In genomic region chr3:170128259-170128976, GRCh38 we compare ENCODE assay signal across 8 cellular contexts. TPM values are rescaled to one million over a fixed set of nuclear protein-coding genes. Genes with fewer than 3 reads are reported as not detected.
DNase-seq lines count a peak whose midpoint lies in the region; ATAC-seq and TF ChIP-seq lines count a peak whose summit lies in the region.

No MANE protein-coding gene starts in this region.

- H3K4me1 ChIP-seq in CD4-positive, CD25-positive, alpha-beta regulatory T cell (ENCODE audit: control insufficient read depth, insufficient read depth, low read length, poor library complexity, severe bottlenecking) = peaks cover 8% of the 10 kb centered on the region

- peaks cover 52% of the 10 kb centered on the region for H3K36me3 ChIP-seq in CD4-positive, CD25-positive, alpha-beta regulatory T cell (ENCODE audit: control insufficient read depth, insufficient read depth, low read length)
- H3K36me3 ChIP-seq in SU-DHL-6 (ENCODE audit: low read length) = peaks cover 24% of the 10 kb centered on the region; the same call in 1 of the 2 replicates

- no peaks in the 10 kb centered on the region for H3K27me3 Mint-ChIP-seq in CD4-positive, CD25-positive, alpha-beta regulatory T cell
- H3K27me3 Mint-ChIP-seq in stimulated activated naive B cell treated with anti-CD40 and anti-IgM and Interleukin-4, amounts not matched to agents 10 μg/mL and 1 μg/mL and 100 μg/mL, for 72 hours = no peaks in the 10 kb centered on the region

- no peak for TF ChIP-seq CTCF in SU-DHL-6 (IDR thresholded peaks at IDR 0.05; ENCODE audit: insufficient read depth, low read length, poor library complexity, severe bottlenecking)

- no peaks in the 10 kb centered on the region for H3K27me3 ChIP-seq in CD4-positive, CD25-positive, alpha-beta regulatory T cell (ENCODE audit: control insufficient read depth, insufficient read depth, low read length)
- H3K27me3 ChIP-seq in SU-DHL-6 (ENCODE audit: low read length) = no peaks in the 10 kb centered on the region

- peak overlapping the region in 3 of 4 donors; percentile 44 to 83 (median 54) for H3K4me3 Mint-ChIP-seq in CD4-positive, CD25-positive, alpha-beta regulatory T cell
- peak overlapping the region; percentile 18 to 35 for H3K4me3 Mint-ChIP-seq in stimulated activated naive B cell treated with anti-CD40 and anti-IgM and Interleukin-4, amounts not matched to agents 10 μg/mL and 1 μg/mL and 100 μg/mL, for 72 hours

- peak overlapping the region; percentile 39 to 70 (median 65) for H3K27ac Mint-ChIP-seq in CD4-positive, CD25-positive, alpha-beta regulatory T cell
- H3K27ac Mint-ChIP-seq in stimulated activated naive B cell treated with anti-CD40 and anti-IgM and Interleukin-4, amounts not matched to agents 10 μg/mL and 1 μg/mL and 100 μg/mL, for 72 hours = peak overlapping the region; percentile 75

- H3K36me3 Mint-ChIP-seq in CD4-positive, CD25-positive, alpha-beta regulatory T cell = peaks cover 28% of the 10 kb centered on the region
- peaks cover 26 to 28% of the 10 kb centered on the region in 2 donors for H3K36me3 Mint-ChIP-seq in stimulated activated naive B cell treated with anti-CD40 and anti-IgM and Interleukin-4, amounts not matched to agents 10 μg/mL and 1 μg/mL and 100 μg/mL, for 72 hours

- DNase-seq in CD4-positive, CD25-positive, alpha-beta regulatory T cell = peak in 1 of 3 donors; percentile 27
- peak; percentile 35 for DNase-seq in stimulated activated naive B cell treated with anti-CD40 and anti-IgM and Interleukin-4, amounts not matched to agents 10 μg/mL and 1 μg/mL and 100 μg/mL, for 72 hours
- DNase-seq in NCI-H774 (lab: John Stamatoyannopoulos, UW) (no peak), hippocampal formation (lab: John Stamatoyannopoulos, UW) (no peak)
- no peak for DNase-seq in stimulated activated CD8-positive, alpha-beta memory T cell treated with anti-CD3 and anti-CD28 coated beads, Interleukin-4, amount 100 ng/mL, for 48 hours

- peak in 1 of 2 donors; percentile 18 for ATAC-seq in CD4-positive, CD25-positive, alpha-beta regulatory T cell (ENCODE audit: low read depth in 2 of 2)
- ATAC-seq in GM19372 (IDR thresholded peaks at IDR 0.05; ENCODE audit: low read depth, unreplicated experiment) (peak; percentile 92), HG03196 (IDR thresholded peaks at IDR 0.05; ENCODE audit: unreplicated experiment) (peak; percentile 87)
- peak; percentile 83 to 85 for ATAC-seq in stimulated activated naive B cell treated with anti-CD40 and anti-IgM and Interleukin-4, amounts not matched to agents 10 μg/mL and 1 μg/mL and 100 μg/mL, for 72 hours (replicated peaks)

- H3K4me2 ChIP-seq in SU-DHL-6 (ENCODE audit: low read depth, low read length, poor library complexity, severe bottlenecking) = peak overlapping the region; percentile 56

- H3K9ac ChIP-seq in SU-DHL-6 (ENCODE audit: low read length) = no peak overlapping the region

- peaks cover 45% of the 10 kb centered on the region for H3F3A ChIP-seq in SU-DHL-6 (ENCODE audit: insufficient read depth)

- H3K9me2 ChIP-seq in SU-DHL-6 (replicated peaks; ENCODE audit: insufficient read depth, low read length) = no peaks in the 10 kb centered on the region

- no peak overlapping the region for H2AFZ ChIP-seq in SU-DHL-6 (ENCODE audit: low read depth, low read length, severe bottlenecking)

- H3K79me2 ChIP-seq in SU-DHL-6 (ENCODE audit: insufficient read depth, low read length) = peaks cover 11% of the 10 kb centered on the region; the same call in 1 of the 2 replicates

- H3K4me1 Mint-ChIP-seq in CD4-positive, CD25-positive, alpha-beta regulatory T cell = peaks cover 28 to 49% (median 36%) of the 10 kb centered on the region in 4 donors
- H3K4me1 Mint-ChIP-seq in stimulated activated naive B cell treated with anti-CD40 and anti-IgM and Interleukin-4, amounts not matched to agents 10 μg/mL and 1 μg/mL and 100 μg/mL, for 72 hours = peaks cover 11 to 14% of the 10 kb centered on the region in 2 donors

- H4K20me1 ChIP-seq in SU-DHL-6 (ENCODE audit: low read depth, low read length) = no peaks in the 10 kb centered on the region

- H3K27ac ChIP-seq in CD4-positive, CD25-positive, alpha-beta regulatory T cell (ENCODE audit: insufficient read depth, low read length, poor library complexity, severe bottlenecking) = no peak overlapping the region
- H3K27ac ChIP-seq in SU-DHL-6 (ENCODE audit: low read depth, low read length) = peak overlapping the region; percentile 84

- H3K9me3 Mint-ChIP-seq in CD4-positive, CD25-positive, alpha-beta regulatory T cell = peaks cover 0 to 8% (median under 1%) of the 10 kb centered on the region in 7 donors
- H3K9me3 Mint-ChIP-seq in stimulated activated naive B cell treated with anti-CD40 and anti-IgM and Interleukin-4, amounts not matched to agents 10 μg/mL and 1 μg/mL and 100 μg/mL, for 72 hours = peaks cover 0 to 2% of the 10 kb centered on the region in 2 donors

- peaks cover 5 to 6% of the 10 kb centered on the region in 2 experiments for H3K9me3 ChIP-seq in CD4-positive, CD25-positive, alpha-beta regulatory T cell (ENCODE audit: control insufficient read depth in 2 of 2, low read length in 2 of 2)
- H3K9me3 ChIP-seq in SU-DHL-6 (ENCODE audit: insufficient read depth, low read length) = no peaks in the 10 kb centered on the region

- peak overlapping the region; percentile 16 for H3K4me3 ChIP-seq in CD4-positive, CD25-positive, alpha-beta regulatory T cell (ENCODE audit: low read depth, low read length)
- peak overlapping the region; percentile 16 for H3K4me3 ChIP-seq in SU-DHL-6 (ENCODE audit: insufficient read depth, low read length, poor library complexity, severe bottlenecking)

RNA-seq across cellular contexts. Expression of gene PHC3, which starts 53.1 kb away (rescaled TPM):
- total RNA-seq in CD4-positive, CD25-positive, alpha-beta regulatory T cell = 177 TPM
- 10 to 100 TPM; 38.5 to 50.1 (median 42.7) TPM for polyA plus RNA-seq in CD4-positive, CD25-positive, alpha-beta regulatory T cell
